10 cellular contexts compared by ENCODE assay signal in genomic region chr13:98173431-98173921, GRCh38. TPM values are rescaled to one million over a fixed set of nuclear protein-coding genes. Genes with fewer than 3 reads are reported as not detected.
A peak's percentile ranks its signal among the peaks of the same experiment; 100 is the strongest.
DNase-seq lines count a peak whose midpoint lies in the region; ATAC-seq lines count a peak whose summit lies in the region.
"Had no signal": no experiment of that assay in that cellular context is flagged by ENCODE, and none has a peak within 500 bp of the region (broad histone marks: within the 10 kb centered on the region; RNA-seq: fewer than 3 reads in every experiment).

No MANE protein-coding gene starts in this region.

- ATAC-seq in left cardiac atrium (peak; percentile 35 to 62), GM19455 (IDR thresholded peaks at IDR 0.05; ENCODE audit: unreplicated experiment) (no peak), GM21825 (IDR thresholded peaks at IDR 0.05; ENCODE audit: unreplicated experiment) (no peak), GM19328 (IDR thresholded peaks at IDR 0.05; ENCODE audit: unreplicated experiment) (no peak)
- ATAC-seq: GM12878 had no signal

- no peaks in the 10 kb centered on the region for H3K36me3 ChIP-seq in adipocyte (ENCODE audit: control insufficient read depth, insufficient read depth, low read length, severe bottlenecking)

- H3K4me3 ChIP-seq in adipocyte (ENCODE audit: low read length), result peak overlapping the region; percentile 55
- H3K4me3 ChIP-seq: GM12878 had no signal

- H3K9me3 ChIP-seq in adipocyte (ENCODE audit: control insufficient read depth, low read length), result no peaks in the 10 kb centered on the region

- H3K4me1 ChIP-seq in adipocyte (ENCODE audit: control insufficient read depth, insufficient read depth, low read length), result peaks cover 42% of the 10 kb centered on the region

- no peaks in the 10 kb centered on the region for H3K27me3 ChIP-seq in adipocyte (replicated peaks; ENCODE audit: control insufficient read depth, insufficient read depth, low read length)

- H3K9ac ChIP-seq in adipocyte (ENCODE audit: low read length), result peak overlapping the region; percentile 67
- H3K9ac ChIP-seq: KMS-11 had no signal

- DNase-seq in ELF-1 (ENCODE audit: low read depth, low spot score) (peak; percentile 71), adipocyte (ENCODE audit: low read depth) (peak; percentile 84), left cardiac atrium (peak; percentile 37), renal cortical epithelial cell (ENCODE audit: low read depth) (peak; percentile 100), NCI-H1092 treated with DMSO at 0.1 percent for 48 hours (lab: John Stamatoyannopoulos, UW) (no peak)

- intact Hi-C loops in left cardiac atrium (cut with DNase I), result no loop called here

RNA-seq across cellular contexts. Expression of gene RNF113B, which starts 3.6 kb away (rescaled TPM):
- total RNA-seq in left cardiac atrium (not detected), renal cortical epithelial cell (not detected in 2 replicates)
- total RNA-seq: GM12878 had no signal

RNA-seq across cellular contexts. Expression of gene FARP1, which starts 30.6 kb away (rescaled TPM):
- total RNA-seq in left cardiac atrium, result 10 to 100 TPM; 23.7 to 26.3 TPM
- total RNA-seq in renal cortical epithelial cell, result 51.4 and 261 TPM in 2 replicates

Comparison
In these comparisons a context has a peak if more than half of its experiments do, and no peak if none do; other contexts are left out.
1. ATAC-seq: peak in left cardiac atrium (2 of 2); none in GM19455 (single experiment), GM21825 (single experiment) and GM19328 (single experiment).